Comparison of ENCODE assay signal across 8 cellular contexts in genomic region chr7:87876040-87876758, GRCh38. TPM values are rescaled to one million over a fixed set of nuclear protein-coding genes. Genes with fewer than 3 reads are reported as not detected.
DNase-seq lines count a peak whose midpoint lies in the region; ATAC-seq lines count a peak whose summit lies in the region.

DBF4 (plus strand) TSS chr7:87876493; CDS start chr7:87876733, 240 bp downstream.
SLC25A40 (minus strand) TSS chr7:87876360; CDS start chr7:87858727, 17,633 bp downstream.

- ATAC-seq in GM21367 (IDR thresholded peaks at IDR 0.05; ENCODE audit: unreplicated experiment): peak; percentile 79

- no peaks in the 10 kb centered on the region for H3K36me3 ChIP-seq in effector memory CD4-positive, alpha-beta T cell (ENCODE audit: control insufficient read depth, insufficient read depth, low read length)

- peak within 1 kb of the TSS; percentile 76 for H3K27ac ChIP-seq in effector memory CD4-positive, alpha-beta T cell (ENCODE audit: insufficient read depth, low read length, poor library complexity, severe bottlenecking)

- DNase-seq in COR-L47 (lab: John Stamatoyannopoulos, UW) (peak; percentile 96), HT1080 (ENCODE audit: low read depth) (peak; percentile 96), NOMO-1 (lab: John Stamatoyannopoulos, UW; ENCODE audit: unreplicated experiment in 2 of 2) (peak; percentile 100), medulla oblongata (ENCODE audit: extremely low spot score) (peak; percentile 88)
- peak; percentile 87 to 90 (median 90) for DNase-seq in effector memory CD4-positive, alpha-beta T cell
- peak; percentile 89 to 96 (median 92) for DNase-seq in stimulated activated CD4-positive, alpha-beta T cell treated with anti-CD3 and anti-CD28 coated beads, TNF-alpha, amount 100 ng/mL, for 48 hours (ENCODE audit: low read depth in 3 of 3)

- H3K27me3 ChIP-seq in effector memory CD4-positive, alpha-beta T cell (replicated peaks; ENCODE audit: control insufficient read depth, insufficient read depth, low read length, poor library complexity, severe bottlenecking): no peaks in the 10 kb centered on the region

- POLR2A ChIA-PET in activated CD8-positive, alpha-beta memory T cell treated with anti-CD3 and anti-CD28 coated beads for 36 hours (lab: Charles Lee): interaction anchor here (0.6 to 1.3 kb wide), 2 partner anchors 58 to 91 kb away, joined by 3 to 5 read pairs; partner anchors contain the start of gene ADAM22

- CTCF ChIA-PET in activated CD8-positive, alpha-beta memory T cell treated with anti-CD3 and anti-CD28 coated beads for 36 hours (lab: Charles Lee): interaction anchor here (0.9 to 1.5 kb wide), 2 partner anchors 26 to 58 kb away, joined by 3 to 6 read pairs; partner anchors contain the start of gene ADAM22

- peak within 1 kb of the TSS; percentile 88 for H3K4me3 ChIP-seq in effector memory CD4-positive, alpha-beta T cell (ENCODE audit: insufficient read depth, low read depth, low read length, poor library complexity, severe bottlenecking)

- H3K4me1 ChIP-seq in effector memory CD4-positive, alpha-beta T cell (ENCODE audit: control insufficient read depth, insufficient read depth, low read length, poor library complexity, severe bottlenecking): no peaks in the 10 kb centered on the region

- H3K9me3 ChIP-seq in effector memory CD4-positive, alpha-beta T cell (ENCODE audit: control insufficient read depth, low read length): no peaks in the 10 kb centered on the region

RNA-seq across cellular contexts. Expression of gene DBF4, which starts in this region (rescaled TPM):
- 71.2 and 80.1 TPM in 2 replicates for total RNA-seq in HT1080 (2014; rRNA removed; shearing (Covaris generic))
- polyA plus RNA-seq in HT1080 (2015; cell fraction: cytosol; rRNA removed): 36.6 and 46.8 TPM in 2 replicates
- polyA plus RNA-seq in HT1080 (2015; cell fraction: nucleus; rRNA removed): 31.6 and 33.1 TPM in 2 replicates
- total RNA-seq in activated CD8-positive, alpha-beta memory T cell treated with anti-CD3 and anti-CD28 coated beads for 36 hours: 10 to 100 TPM; 74.6 to 76.6 TPM

RNA-seq across cellular contexts. Expression of gene SLC25A40, which starts in this region (rescaled TPM):
- total RNA-seq in HT1080 (2014; rRNA removed; shearing (Covaris generic)): 7.6 and 7.9 TPM in 2 replicates
- 14.8 and 18.1 TPM in 2 replicates for polyA plus RNA-seq in HT1080 (2015; cell fraction: cytosol; rRNA removed)
- 39.2 and 64.1 TPM in 2 replicates for polyA plus RNA-seq in HT1080 (2015; cell fraction: nucleus; rRNA removed)
- 10 to 100 TPM; 34.5 to 35.0 TPM for total RNA-seq in activated CD8-positive, alpha-beta memory T cell treated with anti-CD3 and anti-CD28 coated beads for 36 hours

Comparison
In these comparisons a context has a peak if more than half of its experiments do, and no peak if none do; other contexts are left out.
1. Peak in every context shown above with its lines: DNase-seq, ATAC-seq, H3K4me3 ChIP-seq and H3K27ac ChIP-seq.